ENCODE assay signal across 9 cellular contexts in genomic region chr17:63477471-63478440, GRCh38. TPM values are rescaled to one million over a fixed set of nuclear protein-coding genes. Genes with fewer than 3 reads are reported as not detected.
DNase-seq lines count a peak whose midpoint lies in the region; ATAC-seq and TF ChIP-seq lines count a peak whose summit lies in the region.
"Had no signal": no experiment of that assay in that cellular context is flagged by ENCODE, and none has a peak within 500 bp of the region (broad histone marks: within the 10 kb centered on the region; RNA-seq: fewer than 3 reads in every experiment).

No MANE protein-coding gene starts in this region.

- intact Hi-C loops in activated T-helper 2 cell treated with anti-CD3 and anti-CD28 coated beads, Interferon-gamma antibody, Interleukin-2, Interleukin-4, amounts not matched to agents 10 μg/mL and 5 μg/mL and 100 μg/mL, durations not matched to agents 14 hours and 24 hours and 36 hours (cut with micrococcal nuclease) = loop anchor here (5.0 kb wide), 1 partner anchor 135 kb away; no protein-coding TSS in a partner anchor

- TF ChIP-seq CTCF in HL-60 (IDR thresholded peaks at IDR 0.05; ENCODE audit: insufficient read depth, low read length) (no peak), thoracic aorta (IDR thresholded peaks at IDR 0.05) (no peak)

- DNase-seq in CD8-positive, alpha-beta memory T cell = no peak
- DNase-seq in HL-60 (ENCODE audit: low read depth in 1 of 2, low spot score in 1 of 2) = no peak
- no peak for DNase-seq in activated T-helper 2 cell treated with anti-CD3 and anti-CD28 coated beads, Interferon-gamma antibody, Interleukin-2, Interleukin-4, amounts not matched to agents 10 μg/mL and 5 μg/mL and 100 μg/mL, durations not matched to agents 14 hours and 24 hours and 36 hours (ENCODE audit: low spot score)
- peak; percentile 76 for DNase-seq in islet precursor cell
- no peak for DNase-seq in thoracic aorta (ENCODE audit: low spot score)
- no peak for DNase-seq in NCI-H774 (lab: John Stamatoyannopoulos, UW)
- DNase-seq in NCI-H226 = no peak
- DNase-seq: left cardiac atrium had no signal

- H3K9me3 Mint-ChIP-seq in CD8-positive, alpha-beta memory T cell = peaks cover 0 to 4% (median 0%) of the 10 kb centered on the region in 5 donors
- no peaks in the 10 kb centered on the region for H3K9me3 Mint-ChIP-seq in activated T-helper 2 cell treated with anti-CD3 and anti-CD28 coated beads, Interferon-gamma antibody, Interleukin-2, Interleukin-4, amounts not matched to agents 10 μg/mL and 5 μg/mL and 100 μg/mL, durations not matched to agents 14 hours and 24 hours and 36 hours

- peaks cover 0 to 8% (median 0%) of the 10 kb centered on the region in 3 donors for H3K36me3 Mint-ChIP-seq in CD8-positive, alpha-beta memory T cell
- no peaks in the 10 kb centered on the region for H3K36me3 Mint-ChIP-seq in activated T-helper 2 cell treated with anti-CD3 and anti-CD28 coated beads, Interferon-gamma antibody, Interleukin-2, Interleukin-4, amounts not matched to agents 10 μg/mL and 5 μg/mL and 100 μg/mL, durations not matched to agents 14 hours and 24 hours and 36 hours (ENCODE audit: low read depth)

- POLR2A ChIA-PET in CD8-positive, alpha-beta memory T cell (lab: Charles Lee) = interaction anchor here (0.5 to 3.3 kb wide), 7 partner anchors 32 to 361 kb away, joined by 3 to 19 read pairs (median 4); partner anchors contain the start of gene CYB561

- peaks cover 14% of the 10 kb centered on the region for H3K4me1 ChIP-seq in CD8-positive, alpha-beta memory T cell (ENCODE audit: insufficient read depth, low read length)
- peaks cover 10 to 24% of the 10 kb centered on the region in 2 donors for H3K4me1 ChIP-seq in thoracic aorta (ENCODE audit: control insufficient read depth in 1 of 2, low read depth in 2 of 2)

- peak overlapping the region; percentile 75 to 86 (median 80) for H3K4me3 Mint-ChIP-seq in CD8-positive, alpha-beta memory T cell
- H3K4me3 Mint-ChIP-seq in activated T-helper 2 cell treated with anti-CD3 and anti-CD28 coated beads, Interferon-gamma antibody, Interleukin-2, Interleukin-4, amounts not matched to agents 10 μg/mL and 5 μg/mL and 100 μg/mL, durations not matched to agents 14 hours and 24 hours and 36 hours (ENCODE audit: low read depth) = peak overlapping the region; percentile 69

- peaks cover 7% of the 10 kb centered on the region for H3K27me3 ChIP-seq in CD8-positive, alpha-beta memory T cell (ENCODE audit: insufficient read depth, low read length, poor library complexity, severe bottlenecking)
- H3K27me3 ChIP-seq in HL-60 (ENCODE audit: insufficient read depth, poor library complexity, severe bottlenecking) (peaks cover 41% of the 10 kb centered on the region), thoracic aorta (replicated peaks; ENCODE audit: insufficient read depth) (no peaks in the 10 kb centered on the region)

- CTCF ChIA-PET in CD8-positive, alpha-beta memory T cell (lab: Charles Lee) = interaction anchor here (0.9 to 9.6 kb wide), 24 partner anchors 9 to 144 kb away, joined by 3 to 206 read pairs (median 6); partner anchors contain the start of genes CYB561, DCAF7, MAP3K3 and TACO1

- peak overlapping the region in 5 of 8 donors; percentile 34 to 88 (median 47) for H3K27ac Mint-ChIP-seq in CD8-positive, alpha-beta memory T cell
- no peak overlapping the region for H3K27ac Mint-ChIP-seq in activated T-helper 2 cell treated with anti-CD3 and anti-CD28 coated beads, Interferon-gamma antibody, Interleukin-2, Interleukin-4, amounts not matched to agents 10 μg/mL and 5 μg/mL and 100 μg/mL, durations not matched to agents 14 hours and 24 hours and 36 hours

- ATAC-seq in thoracic aorta (ENCODE audit: insufficient number of reproducible peaks, low FRiP score, low read depth) (no peak), GM19397 (IDR thresholded peaks at IDR 0.05; ENCODE audit: unreplicated experiment) (no peak)

- no peaks in the 10 kb centered on the region for H3K36me3 ChIP-seq in CD8-positive, alpha-beta memory T cell (ENCODE audit: insufficient read depth, low read length)
- H3K36me3 ChIP-seq in thoracic aorta = no peaks in the 10 kb centered on the region

- no peaks in the 10 kb centered on the region for H3K9me3 ChIP-seq in CD8-positive, alpha-beta memory T cell (ENCODE audit: low read length)
- H3K9me3 ChIP-seq in thoracic aorta = no peaks in the 10 kb centered on the region

- H3K4me1 Mint-ChIP-seq in CD8-positive, alpha-beta memory T cell = peaks cover 14 to 31% (median 14%) of the 10 kb centered on the region in 3 donors
- H3K4me1 Mint-ChIP-seq in activated T-helper 2 cell treated with anti-CD3 and anti-CD28 coated beads, Interferon-gamma antibody, Interleukin-2, Interleukin-4, amounts not matched to agents 10 μg/mL and 5 μg/mL and 100 μg/mL, durations not matched to agents 14 hours and 24 hours and 36 hours (ENCODE audit: low read depth) = peaks cover 2% of the 10 kb centered on the region

- H3K4me3 ChIP-seq in CD8-positive, alpha-beta memory T cell (ENCODE audit: low read length) = no peak overlapping the region
- peak overlapping the region; percentile 28 for H3K4me3 ChIP-seq in HL-60 (replicated peaks; ENCODE audit: insufficient read depth, low read length)
- H3K4me3 ChIP-seq in thoracic aorta = peak overlapping the region; percentile 72

- no peak overlapping the region for H3K27ac ChIP-seq in CD8-positive, alpha-beta memory T cell (ENCODE audit: low read depth, low read length)
- no peak overlapping the region for H3K27ac ChIP-seq in HL-60 (replicated peaks)
- H3K27ac ChIP-seq in thoracic aorta = peak overlapping the region in 1 of 2 donors; percentile 11

- H3K27me3 Mint-ChIP-seq in CD8-positive, alpha-beta memory T cell = peaks cover 7 to 10% of the 10 kb centered on the region in 2 donors
- H3K27me3 Mint-ChIP-seq in activated T-helper 2 cell treated with anti-CD3 and anti-CD28 coated beads, Interferon-gamma antibody, Interleukin-2, Interleukin-4, amounts not matched to agents 10 μg/mL and 5 μg/mL and 100 μg/mL, durations not matched to agents 14 hours and 24 hours and 36 hours (ENCODE audit: low read depth) = peaks cover 36% of the 10 kb centered on the region

RNA-seq across cellular contexts. Expression of gene ACE, which starts 0.9 kb away (rescaled TPM):
- total RNA-seq in CD8-positive, alpha-beta memory T cell = 1 to 10 TPM; 4.6 to 4.7 TPM
- polyA plus RNA-seq in CD8-positive, alpha-beta memory T cell = 5.5 TPM
- total RNA-seq in activated T-helper 2 cell treated with anti-CD3 and anti-CD28 coated beads, Interferon-gamma antibody, Interleukin-2, Interleukin-4, amounts not matched to agents 10 μg/mL and 5 μg/mL and 100 μg/mL, durations not matched to agents 14 hours and 24 hours and 36 hours = not detected in 2 replicates
- total RNA-seq in thoracic aorta = 10 to 100 TPM in 1 of 2 donors, 1 to 10 TPM in 1; 5.4 to 16.5 TPM

RNA-seq across cellular contexts. Expression of gene CYB561, which starts 31.6 kb away (rescaled TPM):
- 10 to 100 TPM; 14.3 to 16.6 TPM for total RNA-seq in CD8-positive, alpha-beta memory T cell
- polyA plus RNA-seq in CD8-positive, alpha-beta memory T cell = 42.7 TPM
- 0.41 and 0.57 TPM in 2 replicates for total RNA-seq in activated T-helper 2 cell treated with anti-CD3 and anti-CD28 coated beads, Interferon-gamma antibody, Interleukin-2, Interleukin-4, amounts not matched to agents 10 μg/mL and 5 μg/mL and 100 μg/mL, durations not matched to agents 14 hours and 24 hours and 36 hours
- 10 to 100 TPM; 19.0 to 23.7 TPM for total RNA-seq in thoracic aorta

RNA-seq across cellular contexts. Expression of gene KCNH6, which starts 45.4 kb away (rescaled TPM):
- total RNA-seq in CD8-positive, alpha-beta memory T cell = not detected
- not detected for polyA plus RNA-seq in CD8-positive, alpha-beta memory T cell
- not detected in 2 replicates for total RNA-seq in activated T-helper 2 cell treated with anti-CD3 and anti-CD28 coated beads, Interferon-gamma antibody, Interleukin-2, Interleukin-4, amounts not matched to agents 10 μg/mL and 5 μg/mL and 100 μg/mL, durations not matched to agents 14 hours and 24 hours and 36 hours
- total RNA-seq in thoracic aorta = not detected
- total RNA-seq: left cardiac atrium had no signal
